ENCODE assay signal across 9 cellular contexts in genomic region chr2:188293601-188294482, GRCh38. TPM values are rescaled to one million over a fixed set of nuclear protein-coding genes. Genes with fewer than 3 reads are reported as not detected.
DNase-seq lines count a peak whose midpoint lies in the region; ATAC-seq and TF ChIP-seq lines count a peak whose summit lies in the region.
"Had no signal": no experiment of that assay in that cellular context is flagged by ENCODE, and none has a peak within 500 bp of the region (broad histone marks: within the 10 kb centered on the region; RNA-seq: fewer than 3 reads in every experiment).

No MANE protein-coding gene starts in this region.

- intact Hi-C loops in spleen (cut with DNase I; ENCODE audit: low total_unique reads), result loop anchor here (10.0 kb wide), 1 partner anchor 81 kb away; no protein-coding TSS in a partner anchor

- peak overlapping the region in 5 of 8 donors; percentile 74 to 85 (median 80) for H3K27ac ChIP-seq in spleen

- no peak for TF ChIP-seq POLR2A in spleen (IDR thresholded peaks at IDR 0.05)

- peaks cover 18% of the 10 kb centered on the region for H3K27me3 Mint-ChIP-seq in brain
- H3K27me3 Mint-ChIP-seq in activated CD4-positive, alpha-beta memory T cell treated with anti-CD3 and anti-CD28 coated beads, Interleukin-2, amount 10 ng/mL, durations not matched to agents 7 days and 5 days, result peaks cover 31% of the 10 kb centered on the region

- no peaks in the 10 kb centered on the region for H3K36me3 Mint-ChIP-seq in brain
- no peaks in the 10 kb centered on the region for H3K36me3 Mint-ChIP-seq in activated CD4-positive, alpha-beta memory T cell treated with anti-CD3 and anti-CD28 coated beads, Interleukin-2, amount 10 ng/mL, durations not matched to agents 7 days and 5 days (ENCODE audit: low read depth)
- H3K36me3 Mint-ChIP-seq: activated naive CD8-positive, alpha-beta T cell treated with anti-CD3 and anti-CD28 coated beads, Interleukin-2, amount 10 ng/mL, durations not matched to agents 7 days and 5 days had no signal

- H3K4me1 Mint-ChIP-seq in brain, result peaks cover 49% of the 10 kb centered on the region
- H3K4me1 Mint-ChIP-seq in activated CD4-positive, alpha-beta memory T cell treated with anti-CD3 and anti-CD28 coated beads, Interleukin-2, amount 10 ng/mL, durations not matched to agents 7 days and 5 days, result peaks cover 4% of the 10 kb centered on the region

- TF ChIP-seq CTCF in brain (conservative IDR thresholded peaks at IDR 0.05) (no peak), spleen (IDR thresholded peaks at IDR 0.05 in 8 of 11, conservative IDR thresholded peaks at IDR 0.05 in 3 of 11) (no peak)

- peaks cover 0 to 18% (median 6%) of the 10 kb centered on the region in 6 donors for H3K4me1 ChIP-seq in spleen

- H3K9me3 Mint-ChIP-seq in brain, result peaks cover 0 to 3% (median 2%) of the 10 kb centered on the region in 5 experiments
- H3K9me3 Mint-ChIP-seq in activated CD4-positive, alpha-beta memory T cell treated with anti-CD3 and anti-CD28 coated beads, Interleukin-2, amount 10 ng/mL, durations not matched to agents 7 days and 5 days, result no peaks in the 10 kb centered on the region
- H3K9me3 Mint-ChIP-seq: activated naive CD8-positive, alpha-beta T cell treated with anti-CD3 and anti-CD28 coated beads, Interleukin-2, amount 10 ng/mL, durations not matched to agents 7 days and 5 days had no signal

- POLR2A ChIA-PET in activated CD4-positive, alpha-beta memory T cell treated with anti-CD3 and anti-CD28 coated beads, Interleukin-2, amount 10 ng/mL, durations not matched to agents 7 days and 5 days (lab: Charles Lee), result no interaction called here

- peaks cover 0 to 7% (median 0%) of the 10 kb centered on the region in 8 donors for H3K9me3 ChIP-seq in spleen

- CTCF ChIA-PET in activated CD4-positive, alpha-beta memory T cell treated with anti-CD3 and anti-CD28 coated beads, Interleukin-2, amount 10 ng/mL, durations not matched to agents 7 days and 5 days (lab: Charles Lee), result interaction anchor here (1.2 kb wide), 1 partner anchor 26 kb away, joined by 4 read pairs; no protein-coding TSS in a partner anchor

- peaks cover 0 to 36% (median 10%) of the 10 kb centered on the region in 7 donors for H3K27me3 ChIP-seq in spleen (replicated peaks in 1 of 7)

- H3K27ac Mint-ChIP-seq in brain, result peak overlapping the region; percentile 79 to 97 (median 95)
- no peak overlapping the region for H3K27ac Mint-ChIP-seq in activated CD4-positive, alpha-beta memory T cell treated with anti-CD3 and anti-CD28 coated beads, Interleukin-2, amount 10 ng/mL, durations not matched to agents 7 days and 5 days
- H3K27ac Mint-ChIP-seq: activated naive CD8-positive, alpha-beta T cell treated with anti-CD3 and anti-CD28 coated beads, Interleukin-2, amount 10 ng/mL, durations not matched to agents 7 days and 5 days had no signal

- no peaks in the 10 kb centered on the region for H3K36me3 ChIP-seq in spleen

- no peak for ATAC-seq in HG03039 (IDR thresholded peaks at IDR 0.05; ENCODE audit: unreplicated experiment)

- H3K4me3 ChIP-seq in spleen, result peak overlapping the region in 7 of 8 donors; percentile 11 to 73 (median 48)

- H3K4me3 Mint-ChIP-seq in brain, result peak overlapping the region; percentile 87 to 96 (median 94)
- H3K4me3 Mint-ChIP-seq in activated CD4-positive, alpha-beta memory T cell treated with anti-CD3 and anti-CD28 coated beads, Interleukin-2, amount 10 ng/mL, durations not matched to agents 7 days and 5 days, result no peak overlapping the region
- H3K4me3 Mint-ChIP-seq: activated naive CD8-positive, alpha-beta T cell treated with anti-CD3 and anti-CD28 coated beads, Interleukin-2, amount 10 ng/mL, durations not matched to agents 7 days and 5 days had no signal

- DNase-seq in AG20443 (ENCODE audit: low spot score), result peak; percentile 30
- DNase-seq in NCI-H146 (lab: John Stamatoyannopoulos, UW), result peak; percentile 68
- peak; percentile 65 for DNase-seq in inferior parietal cortex (ENCODE audit: extremely low spot score)
- no peak for DNase-seq in spleen
- no peak for DNase-seq in activated CD4-positive, alpha-beta memory T cell treated with anti-CD3 and anti-CD28 coated beads, Interleukin-2, amount 10 ng/mL, durations not matched to agents 7 days and 5 days
- DNase-seq in NCI-H128 (lab: John Stamatoyannopoulos, UW; ENCODE audit: unreplicated experiment), result no peak
- DNase-seq: activated naive CD8-positive, alpha-beta T cell treated with anti-CD3 and anti-CD28 coated beads, Interleukin-2, amount 10 ng/mL, durations not matched to agents 7 days and 5 days had no signal

- WGBS in spleen, 5 donors, result 49 to 69% (median 65%) methylated on average over 10 of the region's 10 CpGs

RNA-seq across cellular contexts. Expression of gene GULP1, which starts 2.2 kb away (rescaled TPM):
- polyA plus RNA-seq in brain (ENCODE audit: insufficient read depth, low read depth, low replicate concordance), result 0.73 TPM
- 10 to 100 TPM in 3 of 7 donors, 1 to 10 TPM in 4; 6.2 to 16.6 (median 7.0) TPM for total RNA-seq in spleen
- 1 to 10 TPM in 2 of 3 donors, under 1 TPM in 1; 0.83 to 2.1 (median 1.3) TPM for polyA plus RNA-seq in spleen
- not detected for total RNA-seq in activated CD4-positive, alpha-beta memory T cell treated with anti-CD3 and anti-CD28 coated beads, Interleukin-2, amount 10 ng/mL, durations not matched to agents 7 days and 5 days
- total RNA-seq: activated naive CD8-positive, alpha-beta T cell treated with anti-CD3 and anti-CD28 coated beads, Interleukin-2, amount 10 ng/mL, durations not matched to agents 7 days and 5 days had no signal

Comparison
In these comparisons a context has a peak if more than half of its experiments do, and no peak if none do; other contexts are left out.
1. DNase-seq: peak in AG20443 (single experiment), NCI-H146 (single experiment) and inferior parietal cortex (single experiment); none in spleen (single experiment), activated CD4-positive, alpha-beta memory T cell treated with anti-CD3 and anti-CD28 coated beads, Interleukin-2, amount 10 ng/mL, durations not matched to agents 7 days and 5 days (single experiment) and NCI-H128 (single experiment).
2. RNA of gene GULP1, which starts 2.2 kb away (total RNA-seq): 6.2 to 16.6 TPM in spleen; not detected in activated CD4-positive, alpha-beta memory T cell treated with anti-CD3 and anti-CD28 coated beads, Interleukin-2, amount 10 ng/mL, durations not matched to agents 7 days and 5 days; every median in the first group is over 4 times any median in the second.